8 cellular contexts compared by ENCODE assay signal in the genomic region with DNA sequence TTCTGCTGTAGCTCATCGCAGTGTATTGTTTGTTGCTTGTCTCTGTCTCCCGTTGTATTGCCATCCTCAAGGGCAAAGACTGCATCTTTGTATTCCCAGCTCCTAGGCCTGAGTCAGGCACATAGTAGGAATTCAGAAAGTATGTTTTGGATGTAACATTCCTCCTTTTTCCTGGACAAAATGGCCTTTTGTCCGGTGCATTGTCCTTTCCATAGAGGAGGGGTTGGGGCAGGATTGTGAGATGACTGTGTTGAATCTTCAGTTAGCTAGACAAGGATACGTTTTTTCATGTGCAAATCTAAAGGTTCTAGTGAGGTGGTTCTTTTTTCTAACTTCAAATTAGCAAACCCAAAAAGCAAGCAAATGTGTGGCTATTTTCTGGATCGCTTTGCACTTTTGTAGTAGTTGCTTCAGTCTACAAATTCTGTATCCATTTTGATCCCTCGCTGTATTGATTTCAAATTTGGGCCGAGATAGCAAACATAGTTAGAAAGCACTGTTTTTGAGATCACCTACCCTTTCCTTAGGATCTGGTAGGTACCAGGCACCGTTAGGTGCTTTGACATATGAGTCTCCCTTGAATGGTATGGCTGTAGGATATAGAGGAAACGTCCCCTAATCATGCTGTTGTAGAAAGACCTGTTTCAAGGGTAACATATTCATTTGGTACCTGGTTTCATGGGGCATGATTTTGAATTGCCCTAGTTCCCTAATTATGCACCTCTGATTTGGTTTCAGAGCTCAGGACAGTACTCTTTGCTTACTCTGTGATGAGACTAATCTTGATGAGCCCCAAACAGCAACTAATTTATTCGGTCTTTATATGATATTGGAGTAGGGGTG. TPM values are rescaled to one million over a fixed set of nuclear protein-coding genes. Genes with fewer than 3 reads are reported as not detected.
DNase-seq lines count a peak whose midpoint lies in the region; ATAC-seq, FAIRE-seq and TF ChIP-seq lines count a peak whose summit lies in the region.

No MANE protein-coding gene starts in this region.

- peaks cover 24% of the 10 kb centered on the region for H3K4me1 Mint-ChIP-seq in activated CD4-positive, alpha-beta T cell treated with anti-CD3 and anti-CD28 coated beads, Interleukin-2, amount 10 ng/mL, durations not matched to agents 24 days and 14 days

- H3K27me3 ChIP-seq in keratinocyte (ENCODE audit: control insufficient read depth, extremely low read depth, insufficient read depth, low read length) = no peaks in the 10 kb centered on the region
- no peaks in the 10 kb centered on the region for H3K27me3 ChIP-seq in testis

- H3K9ac ChIP-seq in keratinocyte (ENCODE audit: control insufficient read depth, extremely low read depth, insufficient read depth, low read length) = peak overlapping the region; percentile 98

- H3K36me3 ChIP-seq in keratinocyte (ENCODE audit: control insufficient read depth in 2 of 2, extremely low read depth in 1 of 2, insufficient read depth in 2 of 2, low read length in 2 of 2) (peaks cover 5 to 10% of the 10 kb centered on the region in 2 experiments), testis (ENCODE audit: low read depth, missing control alignments) (no peaks in the 10 kb centered on the region)

- no peak for FAIRE-seq in keratinocyte (lab: Jason Lieb, UNC)

- peaks cover 14% of the 10 kb centered on the region for H3K4me1 ChIP-seq in keratinocyte (ENCODE audit: control insufficient read depth, extremely low read depth, insufficient read depth, low read length)
- H3K4me1 ChIP-seq in testis = peaks cover 7% of the 10 kb centered on the region

- peaks cover 59% of the 10 kb centered on the region for H3K79me2 ChIP-seq in keratinocyte (ENCODE audit: control insufficient read depth, insufficient read depth, low read length)

- H4K20me1 ChIP-seq in keratinocyte (ENCODE audit: control insufficient read depth, extremely low read depth, insufficient read depth, low read length) = no peaks in the 10 kb centered on the region

- no peak for DNase-seq in activated CD4-positive, alpha-beta T cell treated with anti-CD3 and anti-CD28 coated beads, Interleukin-2, amount 10 ng/mL, durations not matched to agents 24 days and 14 days
- DNase-seq in activated CD4-positive, alpha-beta T cell treated with anti-CD3 and anti-CD28 coated beads for 4 hours = no peak
- no peak for DNase-seq in activated naive CD4-positive, alpha-beta T cell treated with anti-CD3 and anti-CD28 coated beads, Interleukin-2, amount 50 U/mL, for 72 hours (ENCODE audit: low spot score in 2 of 2)
- no peak for DNase-seq in keratinocyte (ENCODE audit: low read depth, low spot score)
- no peak for DNase-seq in testis
- no peak for DNase-seq in stimulated activated naive CD4-positive, alpha-beta T cell (lab: John Stamatoyannopoulos, UW)
- DNase-seq in AML-193 (lab: John Stamatoyannopoulos, UW) = no peak

- H3K4me2 ChIP-seq in keratinocyte (ENCODE audit: control insufficient read depth, extremely low read depth, insufficient read depth, low read depth, low read length) = peak overlapping the region; percentile 89

- ATAC-seq in activated naive CD4-positive, alpha-beta T cell treated with anti-CD3 and anti-CD28 coated beads, Interleukin-2, amount 50 U/mL, for 72 hours = no peak
- no peak for ATAC-seq in HG02571 (IDR thresholded peaks at IDR 0.05; ENCODE audit: unreplicated experiment)

- 27 to 39% methylated on average over 10 of the region's 10 CpGs for WGBS in testis, 2 donors

- H3K36me3 Mint-ChIP-seq in activated CD4-positive, alpha-beta T cell treated with anti-CD3 and anti-CD28 coated beads, Interleukin-2, amount 10 ng/mL, durations not matched to agents 24 days and 14 days (ENCODE audit: low read depth) = peaks cover 28% of the 10 kb centered on the region
- peaks cover 11 to 19% of the 10 kb centered on the region in 2 donors for H3K36me3 Mint-ChIP-seq in activated naive CD4-positive, alpha-beta T cell treated with anti-CD3 and anti-CD28 coated beads, Interleukin-2, amount 50 U/mL, for 72 hours

- H3K4me3 ChIP-seq in keratinocyte (ENCODE audit: control insufficient read depth in 2 of 3, extremely low read depth in 1 of 3, insufficient read depth in 2 of 3, low read depth in 1 of 3, low read length in 3 of 3) = peak overlapping the region; percentile 78 to 94 (median 94)
- H3K4me3 ChIP-seq in testis = peak overlapping the region; percentile 98 to 99

- TF ChIP-seq CTCF in keratinocyte (optimal IDR thresholded peaks at IDR 0.05 in 1 of 3, IDR thresholded peaks at IDR 0.05 in 1 of 3, conservative IDR thresholded peaks at IDR 0.05 in 1 of 3; ENCODE audit: extremely low read depth in 1 of 3, insufficient read depth in 2 of 3, low read length in 3 of 3) (no peak), testis (IDR thresholded peaks at IDR 0.05) (no peak)

- H3K9me1 ChIP-seq in keratinocyte (ENCODE audit: control insufficient read depth, extremely low read depth, insufficient read depth, low read length) = no peaks in the 10 kb centered on the region

- TF ChIP-seq POLR2A in testis (IDR thresholded peaks at IDR 0.05) = no peak

- dilution Hi-C loops in keratinocyte (cut with MboI; ENCODE audit: extremely low pct_ligation_motif_present, low sequenced_read_pairs) = no loop called here

- H3K27ac Mint-ChIP-seq in activated CD4-positive, alpha-beta T cell treated with anti-CD3 and anti-CD28 coated beads, Interleukin-2, amount 10 ng/mL, durations not matched to agents 24 days and 14 days = peak overlapping the region; percentile 73
- H3K27ac Mint-ChIP-seq in activated naive CD4-positive, alpha-beta T cell treated with anti-CD3 and anti-CD28 coated beads, Interleukin-2, amount 50 U/mL, for 72 hours = peak overlapping the region; percentile 95

- peak overlapping the region; percentile 95 for H3K4me3 Mint-ChIP-seq in activated CD4-positive, alpha-beta T cell treated with anti-CD3 and anti-CD28 coated beads, Interleukin-2, amount 10 ng/mL, durations not matched to agents 24 days and 14 days

- peak overlapping the region; percentile 91 for H3K27ac ChIP-seq in keratinocyte (ENCODE audit: control insufficient read depth, insufficient read depth, low read length)
- H3K27ac ChIP-seq in testis = no peak overlapping the region

- no peak overlapping the region for H2AFZ ChIP-seq in keratinocyte (ENCODE audit: control insufficient read depth, low read length)

- H3K9me3 ChIP-seq in keratinocyte (ENCODE audit: control insufficient read depth, low read depth, low read length) (no peaks in the 10 kb centered on the region), testis (no peaks in the 10 kb centered on the region)

- no peaks in the 10 kb centered on the region for H3K27me3 Mint-ChIP-seq in activated CD4-positive, alpha-beta T cell treated with anti-CD3 and anti-CD28 coated beads, Interleukin-2, amount 10 ng/mL, durations not matched to agents 24 days and 14 days

- no peaks in the 10 kb centered on the region for H3K9me3 Mint-ChIP-seq in activated CD4-positive, alpha-beta T cell treated with anti-CD3 and anti-CD28 coated beads, Interleukin-2, amount 10 ng/mL, durations not matched to agents 24 days and 14 days
- no peaks in the 10 kb centered on the region for H3K9me3 Mint-ChIP-seq in activated naive CD4-positive, alpha-beta T cell treated with anti-CD3 and anti-CD28 coated beads, Interleukin-2, amount 50 U/mL, for 72 hours

- intact Hi-C loops in activated CD4-positive, alpha-beta T cell treated with anti-CD3 and anti-CD28 coated beads, Interleukin-2, amount 10 ng/mL, durations not matched to agents 24 days and 14 days (cut with micrococcal nuclease) = loop anchor here (2.0 kb wide), 3 partner anchors 59 to 163 kb away; partner anchors contain the start of genes FAM76A and STX12
- intact Hi-C loops in testis (cut with DNase I; ENCODE audit: low total_unique reads) = loop anchor here (10.0 kb wide), 1 partner anchor 157 kb away; the partner anchor contains the start of gene IFI6

RNA-seq across cellular contexts. Expression of gene PPP1R8, which starts 1.2 kb away (rescaled TPM):
- 80.3 TPM in 2 replicates for total RNA-seq in activated CD4-positive, alpha-beta T cell treated with anti-CD3 and anti-CD28 coated beads, Interleukin-2, amount 10 ng/mL, durations not matched to agents 24 days and 14 days
- total RNA-seq in activated naive CD4-positive, alpha-beta T cell treated with anti-CD3 and anti-CD28 coated beads, Interleukin-2, amount 50 U/mL, for 72 hours = 10 to 100 TPM; 28.3 to 52.0 TPM
- polyA plus RNA-seq in keratinocyte = 47.3 to 56.2 TPM (median 48.2 TPM) in 3 replicates
- polyA plus RNA-seq in keratinocyte (2011; ENCODE audit: low read depth) = 72.7 TPM
- polyA plus RNA-seq in keratinocyte (2011; cell fraction: cytosol; rRNA removed) = 38.5 and 46.3 TPM in 2 replicates
- 36.4 and 38.9 TPM in 2 replicates for polyA plus RNA-seq in keratinocyte (2011; cell fraction: nucleus; rRNA removed)
- 24.1 and 35.5 TPM in 2 replicates for polyA plus RNA-seq in keratinocyte (2012; ENCODE audit: low replicate concordance)
- 51.5 to 80.9 TPM (median 56.9 TPM) in 3 replicates for polyA minus RNA-seq in keratinocyte
- polyA minus RNA-seq in keratinocyte (2011; cell fraction: cytosol; rRNA and poly(A)+ RNA removed) = 32.8 TPM
- polyA minus RNA-seq in keratinocyte (2011; cell fraction: nucleus; rRNA and poly(A)+ RNA removed) = 13.1 and 34.5 TPM in 2 replicates
- 10 to 100 TPM; 39.4 to 57.7 TPM for total RNA-seq in testis
- 49.4 TPM for polyA plus RNA-seq in testis (ENCODE audit: insufficient read depth, low read depth, low replicate concordance)

RNA-seq across cellular contexts. Expression of gene THEMIS2, which starts 40.6 kb away (rescaled TPM):
- 24.5 and 27.7 TPM in 2 replicates for total RNA-seq in activated CD4-positive, alpha-beta T cell treated with anti-CD3 and anti-CD28 coated beads, Interleukin-2, amount 10 ng/mL, durations not matched to agents 24 days and 14 days
- total RNA-seq in activated naive CD4-positive, alpha-beta T cell treated with anti-CD3 and anti-CD28 coated beads, Interleukin-2, amount 50 U/mL, for 72 hours = 10 to 100 TPM; 27.3 to 34.6 TPM
- polyA plus RNA-seq in keratinocyte (1.3 to 3.5 TPM (median 1.6 TPM) in 3 replicates), testis (ENCODE audit: insufficient read depth, low read depth, low replicate concordance) (56.9 TPM)
- 0.64 TPM for polyA plus RNA-seq in keratinocyte (2011; ENCODE audit: low read depth)
- polyA plus RNA-seq in keratinocyte (2011; cell fraction: cytosol; rRNA removed) = 2.0 TPM in 2 replicates
- polyA plus RNA-seq in keratinocyte (2011; cell fraction: nucleus; rRNA removed) = 2.1 and 2.3 TPM in 2 replicates
- 1.6 and 2.2 TPM in 2 replicates for polyA plus RNA-seq in keratinocyte (2012; ENCODE audit: low replicate concordance)
- 0.83 to 10.4 TPM (median 4.0 TPM) in 3 replicates for polyA minus RNA-seq in keratinocyte
- polyA minus RNA-seq in keratinocyte (2011; cell fraction: cytosol; rRNA and poly(A)+ RNA removed) = 3.1 TPM
- 1.5 and 2.2 TPM in 2 replicates for polyA minus RNA-seq in keratinocyte (2011; cell fraction: nucleus; rRNA and poly(A)+ RNA removed)
- total RNA-seq in testis = 100 to 1,000 TPM; 103 to 132 TPM

RNA-seq across cellular contexts. Expression of gene STX12, which starts 58.8 kb away (rescaled TPM):
- total RNA-seq in activated CD4-positive, alpha-beta T cell treated with anti-CD3 and anti-CD28 coated beads, Interleukin-2, amount 10 ng/mL, durations not matched to agents 24 days and 14 days = 28.5 and 28.8 TPM in 2 replicates
- 10 to 100 TPM; 35.2 to 41.0 TPM for total RNA-seq in activated naive CD4-positive, alpha-beta T cell treated with anti-CD3 and anti-CD28 coated beads, Interleukin-2, amount 50 U/mL, for 72 hours
- 23.4 to 29.9 TPM (median 23.4 TPM) in 3 replicates for polyA plus RNA-seq in keratinocyte
- 285 TPM for polyA plus RNA-seq in keratinocyte (2011; ENCODE audit: low read depth)
- 21.5 and 36.5 TPM in 2 replicates for polyA plus RNA-seq in keratinocyte (2011; cell fraction: cytosol; rRNA removed)
- 46.8 and 61.1 TPM in 2 replicates for polyA plus RNA-seq in keratinocyte (2011; cell fraction: nucleus; rRNA removed)
- 19.0 and 38.4 TPM in 2 replicates for polyA plus RNA-seq in keratinocyte (2012; ENCODE audit: low replicate concordance)
- 13.6 to 24.6 TPM (median 18.8 TPM) in 3 replicates for polyA minus RNA-seq in keratinocyte
- polyA minus RNA-seq in keratinocyte (2011; cell fraction: cytosol; rRNA and poly(A)+ RNA removed) = 22.8 TPM
- polyA minus RNA-seq in keratinocyte (2011; cell fraction: nucleus; rRNA and poly(A)+ RNA removed) = 18.5 and 39.2 TPM in 2 replicates
- total RNA-seq in testis = 10 to 100 TPM; 39.1 to 46.7 TPM
- polyA plus RNA-seq in testis (ENCODE audit: insufficient read depth, low read depth, low replicate concordance) = 32.0 TPM
